Comparison of ENCODE assay signal across 8 cellular contexts in the genomic region with DNA sequence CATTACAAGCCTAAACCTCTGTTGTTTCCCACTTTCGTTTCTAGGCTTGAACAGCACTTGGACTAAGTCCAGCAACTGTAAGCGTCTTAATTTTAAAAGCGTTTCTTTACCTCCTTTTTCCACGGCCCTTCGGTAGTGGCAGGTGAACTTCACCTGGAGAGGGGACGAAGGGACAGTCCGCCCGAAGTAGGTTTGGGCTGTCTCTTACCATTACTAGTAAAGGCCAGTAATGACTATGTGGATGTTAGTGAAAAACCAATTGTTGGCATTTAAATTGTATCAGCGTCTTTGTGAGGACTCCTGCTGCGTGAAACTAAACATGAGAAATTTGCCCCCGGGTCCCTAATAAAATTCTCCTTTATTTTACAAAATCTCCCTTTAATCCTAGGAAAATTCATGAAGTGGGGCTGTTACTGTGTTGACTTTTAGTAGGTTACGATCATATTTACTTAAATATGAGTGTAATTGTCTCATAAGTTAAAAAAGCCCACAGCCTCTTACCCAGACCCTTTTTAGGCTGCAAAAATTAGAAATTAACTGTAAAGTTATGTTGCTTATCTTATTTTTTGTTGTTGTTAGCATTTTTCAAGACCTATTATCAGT. TPM values are rescaled to one million over a fixed set of nuclear protein-coding genes. Genes with fewer than 3 reads are reported as not detected.
A peak's percentile ranks its signal among the peaks of the same experiment; 100 is the strongest.
DNase-seq lines count a peak whose midpoint lies in the region; ATAC-seq, FAIRE-seq and TF ChIP-seq lines count a peak whose summit lies in the region.

No MANE protein-coding gene starts in this region.

- H3K9ac ChIP-seq in astrocyte (ENCODE audit: low read length), result peak overlapping the region; percentile 94

- peak overlapping the region; percentile 73 for H2AFZ ChIP-seq in astrocyte (ENCODE audit: low read depth, low read length)

- H3K36me3 ChIP-seq in astrocyte (ENCODE audit: insufficient read depth, low read length), result no peaks in the 10 kb centered on the region
- H3K36me3 ChIP-seq in stomach, result peaks cover 0 to under 1% (median under 1%) of the 10 kb centered on the region in 4 donors

- H3K79me2 ChIP-seq in astrocyte (ENCODE audit: insufficient read depth, low read length), result peaks cover 59% of the 10 kb centered on the region

- 0 to 1% (median 1%) methylated on average over 12 of the region's 12 CpGs for WGBS in stomach, 5 donors

- intact Hi-C loops in CD4-positive, alpha-beta T cell (cut with DNase I, micrococcal nuclease), result loop anchor here (1.0 to 10.0 kb wide), 7 partner anchors 47 to 351 kb away; a partner anchor contains a TSS
- intact Hi-C loops in stomach (cut with DNase I; ENCODE audit: low total_unique reads), result no loop called here

- H3K27me3 Mint-ChIP-seq in CD4-positive, alpha-beta T cell, result no peaks in the 10 kb centered on the region
- H3K27me3 Mint-ChIP-seq in astrocyte (ENCODE audit: low read depth, unreplicated experiment), result no peaks in the 10 kb centered on the region

- peak overlapping the region; percentile 94 for H3K4me3 Mint-ChIP-seq in CD4-positive, alpha-beta T cell
- H3K4me3 Mint-ChIP-seq in astrocyte (ENCODE audit: unreplicated experiment), result peak overlapping the region; percentile 99

- CTCF ChIA-PET in CD4-positive, alpha-beta T cell (lab: Charles Lee), result interaction anchor here (1.2 to 2.4 kb wide), 6 partner anchors 77 to 139 kb away, joined by 4 to 12 read pairs (median 9); a partner anchor contains a TSS

- peak overlapping the region; percentile 95 for H3K27ac ChIP-seq in CD4-positive, alpha-beta T cell (ENCODE audit: low read depth, low read length)
- H3K27ac ChIP-seq in astrocyte (ENCODE audit: low read depth, low read length) (peak overlapping the region; percentile 86), stomach (peak overlapping the region; percentile 98 to 100 (median 100))

- no peak for DNase-seq in CD4-positive, alpha-beta T cell
- peak; percentile 55 for DNase-seq in astrocyte (ENCODE audit: low read depth)
- DNase-seq in iris pigment epithelial cell (ENCODE audit: low read depth), result peak; percentile 69
- no peak for DNase-seq in stomach
- DNase-seq in NCI-H345 (lab: John Stamatoyannopoulos, UW), result no peak
- no peak for DNase-seq in stimulated activated CD4-positive, alpha-beta T cell treated with anti-CD3 and anti-CD28 coated beads, Interleukin-15, amount 100 ng/mL, for 24 hours
- no peak for DNase-seq in stimulated activated CD4-positive, alpha-beta T cell treated with anti-CD3 and anti-CD28 coated beads, Interleukin-4, amount 100 ng/mL, for 4 hours

- peak overlapping the region; percentile 88 for H3K4me2 ChIP-seq in astrocyte (ENCODE audit: low read length)

- POLR2A ChIA-PET in CD4-positive, alpha-beta T cell (lab: Charles Lee), result interaction anchor here (0.8 to 6.0 kb wide), 24 partner anchors 8 to 346 kb away, joined by 3 to 157 read pairs (median 10); a partner anchor contains a TSS

- no peaks in the 10 kb centered on the region for H3K9me3 Mint-ChIP-seq in CD4-positive, alpha-beta T cell
- no peaks in the 10 kb centered on the region for H3K9me3 Mint-ChIP-seq in astrocyte (ENCODE audit: unreplicated experiment)

- FAIRE-seq in astrocyte (lab: Jason Lieb, UNC), result no peak

- H3K4me3 ChIP-seq in astrocyte (ENCODE audit: insufficient read depth, low read depth, low read length), result peak overlapping the region; percentile 86
- H3K4me3 ChIP-seq in stomach, result peak overlapping the region; percentile 82 to 97 (median 88)

- no peaks in the 10 kb centered on the region for H3K9me3 ChIP-seq in CD4-positive, alpha-beta T cell (ENCODE audit: control insufficient read depth, low read length)
- H3K9me3 ChIP-seq in astrocyte (ENCODE audit: insufficient read depth, low read depth, low read length) (no peaks in the 10 kb centered on the region), stomach (no peaks in the 10 kb centered on the region)

- TF ChIP-seq CTCF in CD4-positive, alpha-beta T cell (IDR thresholded peaks at IDR 0.05), result no peak
- TF ChIP-seq CTCF in astrocyte (IDR thresholded peaks at IDR 0.05; ENCODE audit: insufficient read depth, low read depth, low read length) (no peak), stomach (IDR thresholded peaks at IDR 0.05) (no peak)

- peak overlapping the region; percentile 97 for H3K27ac Mint-ChIP-seq in CD4-positive, alpha-beta T cell
- H3K27ac Mint-ChIP-seq in astrocyte (ENCODE audit: unreplicated experiment), result peak overlapping the region; percentile 97

- ATAC-seq in CD4-positive, alpha-beta T cell (ENCODE audit: poor library complexity), result peak; percentile 4
- ATAC-seq in HG03354 (IDR thresholded peaks at IDR 0.05; ENCODE audit: poor library complexity, severe bottlenecking, unreplicated experiment), result peak; percentile 6

- peaks cover 25% of the 10 kb centered on the region for H4K20me1 ChIP-seq in astrocyte (ENCODE audit: insufficient read depth, low read length)

- no peak for TF ChIP-seq POLR2A in stomach (IDR thresholded peaks at IDR 0.05)

- H3K4me1 ChIP-seq in astrocyte (ENCODE audit: insufficient read depth, low read length) (peaks cover 14% of the 10 kb centered on the region), stomach (peaks cover 17 to 66% (median 44%) of the 10 kb centered on the region in 4 donors)

- TF ChIP-seq EP300 in stomach (IDR thresholded peaks at IDR 0.05), result no peak

- H3K4me1 Mint-ChIP-seq in CD4-positive, alpha-beta T cell (ENCODE audit: low read depth), result peaks cover 66% of the 10 kb centered on the region
- peaks cover 27% of the 10 kb centered on the region for H3K4me1 Mint-ChIP-seq in astrocyte (ENCODE audit: low read depth, unreplicated experiment)

- H3K27me3 ChIP-seq in CD4-positive, alpha-beta T cell (ENCODE audit: control insufficient read depth, insufficient read depth, low read length), result no peaks in the 10 kb centered on the region
- H3K27me3 ChIP-seq in astrocyte (ENCODE audit: insufficient read depth, low read length) (no peaks in the 10 kb centered on the region), stomach (no peaks in the 10 kb centered on the region)

- H3K36me3 Mint-ChIP-seq in CD4-positive, alpha-beta T cell (ENCODE audit: low read depth), result peaks cover 60% of the 10 kb centered on the region
- no peaks in the 10 kb centered on the region for H3K36me3 Mint-ChIP-seq in astrocyte (ENCODE audit: low read depth, unreplicated experiment)

RNA-seq across cellular contexts. Expression of a gene that starts 1.0 kb away (rescaled TPM):
- total RNA-seq in CD4-positive, alpha-beta T cell, result 100 to 1,000 TPM; 305 to 323 TPM
- total RNA-seq in astrocyte (358 and 418 TPM in 2 replicates), stomach (100 to 1,000 TPM; 271 to 419 (median 293) TPM)
- polyA plus RNA-seq in stomach, result 100 to 1,000 TPM; 113 to 359 (median 141) TPM

Comparison
In these comparisons a context has a peak if more than half of its experiments do, and no peak if none do; other contexts are left out.
1. DNase-seq: peak in astrocyte (single experiment) and iris pigment epithelial cell (single experiment); none in CD4-positive, alpha-beta T cell (0 of 10), stomach (single experiment), NCI-H345 (single experiment), stimulated activated CD4-positive, alpha-beta T cell treated with anti-CD3 and anti-CD28 coated beads, Interleukin-15, amount 100 ng/mL, for 24 hours (single experiment) and stimulated activated CD4-positive, alpha-beta T cell treated with anti-CD3 and anti-CD28 coated beads, Interleukin-4, amount 100 ng/mL, for 4 hours (0 of 2).
2. Peak in every context shown above with its lines, with median percentiles within 50 percentile points of each other: H3K27ac ChIP-seq.